Comparison of ENCODE assay signal across 6 cellular contexts in the genomic region with DNA sequence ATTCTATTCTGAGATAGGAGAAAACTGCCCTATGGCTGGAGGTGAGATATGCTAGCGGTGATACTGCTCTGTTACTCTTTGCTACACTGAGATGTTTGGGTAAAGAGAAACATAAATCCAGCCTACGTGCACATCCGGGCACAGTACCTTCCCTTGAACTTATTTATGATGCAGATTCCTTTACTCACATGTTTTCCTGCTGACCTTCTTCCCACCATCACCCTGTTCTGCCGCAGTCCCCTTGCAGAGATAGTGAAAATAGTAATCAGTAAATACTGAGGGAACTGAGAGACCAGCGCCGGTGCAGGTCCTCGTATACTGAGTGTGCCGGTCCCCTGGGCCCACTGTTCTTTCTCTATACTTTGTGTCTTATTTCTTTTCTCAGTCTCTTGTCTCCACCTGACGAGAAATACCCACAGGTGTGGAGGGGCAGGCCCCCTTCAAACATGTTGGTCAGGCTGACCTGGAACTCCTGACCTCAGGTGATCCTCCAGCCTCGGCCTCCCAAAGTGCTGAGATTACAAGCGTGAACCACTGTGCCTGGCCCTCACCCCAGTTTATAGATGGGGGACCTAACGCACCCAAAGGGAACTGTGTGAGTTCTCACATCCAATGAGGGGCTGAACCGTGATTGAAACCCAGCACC. TPM values are rescaled to one million over a fixed set of nuclear protein-coding genes. Genes with fewer than 3 reads are reported as not detected.
DNase-seq lines count a peak whose midpoint lies in the region; ATAC-seq, FAIRE-seq and TF ChIP-seq lines count a peak whose summit lies in the region.
"Not testable (repeated sequence)": the region's sequence is repeated elsewhere in the genome, so short reads cannot be mapped to it uniquely, and the experiment has no call there.

No MANE protein-coding gene starts in this region.

- BruUV-seq in GM12878 (replicated peaks; lab: Mats Ljungman, UMichigan): not testable (repeated sequence)

- TF ChIP-seq POLR2A in GM12878 (IDR thresholded peaks at IDR 0.05; ENCODE audit: low read depth, low read length); thyroid gland (IDR thresholded peaks at IDR 0.05): not testable (repeated sequence)

- H3K36me3 ChIP-seq in GM12878 (ENCODE audit: control insufficient read depth in 2 of 2, insufficient read depth in 2 of 2, low read length in 1 of 2): peaks cover 0 to 13% of the 10 kb centered on the region in 2 experiments; a peak in 2 of 4 replicates
- H3K36me3 ChIP-seq in thyroid gland: peaks cover 10 to 12% of the 10 kb centered on the region in 2 donors

- TF ChIP-seq RAD21 in GM12878 (IDR thresholded peaks at IDR 0.05; ENCODE audit: insufficient read depth, low read depth, low read length): not testable (repeated sequence)

- TF ChIP-seq EP300 in GM12878 (IDR thresholded peaks at IDR 0.05; ENCODE audit: borderline replicate concordance in 1 of 2, control insufficient read depth in 1 of 2, low read depth in 2 of 2, low read length in 2 of 2): not testable (repeated sequence)

- peak overlapping the region; percentile 40 for H3K4me3 Mint-ChIP-seq in activated CD4-positive, alpha-beta T cell treated with anti-CD3 and anti-CD28 coated beads, Interleukin-2, amount 10 ng/mL, durations not matched to agents 7 days and 5 days
- peak overlapping the region; percentile 55 to 73 (median 71) for H3K4me3 Mint-ChIP-seq in nephron

- H3K27ac ChIP-seq in GM12878 (ENCODE audit: control insufficient read depth, insufficient read depth) (peak overlapping the region; percentile 17), thyroid gland (peak overlapping the region in 2 of 3 donors; percentile 67 to 72)
- H3K27ac ChIP-seq in right cardiac atrium (ENCODE audit: low read length): not testable (repeated sequence)

- RAD21 ChIA-PET in GM12878 (lab: Charles Lee; ENCODE audit: unreplicated experiment): interaction anchor here (1.2 to 2.0 kb wide), 2 partner anchors 17 to 49 kb away, joined by 3 to 6 read pairs; a partner anchor contains a TSS

- FAIRE-seq in GM12878 (lab: Jason Lieb, UNC): peak; percentile 41

- ATAC-seq in GM12878: peak; percentile 41
- ATAC-seq in right cardiac atrium: not testable (repeated sequence)

- not testable (repeated sequence) for H3K36me3 Mint-ChIP-seq in activated CD4-positive, alpha-beta T cell treated with anti-CD3 and anti-CD28 coated beads, Interleukin-2, amount 10 ng/mL, durations not matched to agents 7 days and 5 days (ENCODE audit: low read depth); nephron (ENCODE audit: low read depth)

- DNase-seq in activated CD4-positive, alpha-beta T cell treated with anti-CD3 and anti-CD28 coated beads, Interleukin-2, amount 10 ng/mL, durations not matched to agents 7 days and 5 days; GM12878 (ENCODE audit: low read depth, low spot score); thyroid gland: not testable (repeated sequence)
- DNase-seq in right cardiac atrium: peak in 2 of 3 donors; percentile 12 to 54

- intact Hi-C loops in GM12878 (cut with micrococcal nuclease; ENCODE audit: unreplicated experiment); right cardiac atrium (cut with DNase I): not testable (repeated sequence)
- intact Hi-C loops in thyroid gland (cut with DNase I): loop anchor here (10.0 kb wide), 1 partner anchor 239 kb away; no protein-coding TSS in a partner anchor

- CTCF ChIA-PET in activated CD4-positive, alpha-beta T cell treated with anti-CD3 and anti-CD28 coated beads, Interleukin-2, amount 10 ng/mL, durations not matched to agents 7 days and 5 days (lab: Charles Lee): not testable (repeated sequence)
- CTCF ChIA-PET in GM12878 (lab: Yijun Ruan, JAX): interaction anchor here (1.6 kb wide), 1 partner anchor 17 kb away, joined by 3 read pairs; no protein-coding TSS in a partner anchor

- H3K4me3 ChIP-seq in GM08714 (ENCODE audit: low read length): peak overlapping the region; percentile 46; the same call in 1 of the 2 replicates
- peak overlapping the region; percentile 26; the same call in 1 of the 2 replicates for H3K4me3 ChIP-seq in GM12878
- not testable (repeated sequence) for H3K4me3 ChIP-seq in right cardiac atrium (ENCODE audit: low read length); thyroid gland (replicated peaks in 1 of 3)

- peak overlapping the region; percentile 88 for H3K27ac Mint-ChIP-seq in activated CD4-positive, alpha-beta T cell treated with anti-CD3 and anti-CD28 coated beads, Interleukin-2, amount 10 ng/mL, durations not matched to agents 7 days and 5 days
- H3K27ac Mint-ChIP-seq in nephron: peak overlapping the region; percentile 93 to 95 (median 94)

- TF ChIP-seq CTCF in GM12878 (IDR thresholded peaks at IDR 0.05 in 2 of 3, conservative IDR thresholded peaks at IDR 0.05 in 1 of 3; ENCODE audit: control insufficient read depth in 2 of 3, extremely low read depth in 1 of 3, insufficient read depth in 1 of 3, low read depth in 3 of 3, low read length in 3 of 3); nephron (IDR thresholded peaks at IDR 0.05; ENCODE audit: unreplicated experiment in 3 of 3); thyroid gland (IDR thresholded peaks at IDR 0.05): not testable (repeated sequence)

- 18% methylated on average over 13 of the region's 13 CpGs for WGBS in GM12878 (ENCODE audit: insufficient coverage, insufficient replicate concordance, low lambda C conversion rate, missing lambda C conversion rate)
- WGBS in right cardiac atrium: 81% methylated on average over 13 of the region's 13 CpGs
- WGBS in thyroid gland, 2 donors: 93 to 94% methylated on average over 13 of the region's 13 CpGs

- peak overlapping the region; percentile 77 for H2AFZ ChIP-seq in GM12878 (ENCODE audit: control insufficient read depth, low read depth, low read length)

- H3K4me1 ChIP-seq in GM12878 (ENCODE audit: control insufficient read depth, insufficient read depth, low read length): peaks cover 25% of the 10 kb centered on the region
- not testable (repeated sequence) for H3K4me1 ChIP-seq in right cardiac atrium (ENCODE audit: control insufficient read depth, insufficient read depth, low read length)
- H3K4me1 ChIP-seq in thyroid gland: peaks cover 32 to 39% of the 10 kb centered on the region in 2 donors

- not testable (repeated sequence) for H3K9me3 Mint-ChIP-seq in activated CD4-positive, alpha-beta T cell treated with anti-CD3 and anti-CD28 coated beads, Interleukin-2, amount 10 ng/mL, durations not matched to agents 7 days and 5 days; nephron

- H3K27me3 Mint-ChIP-seq in activated CD4-positive, alpha-beta T cell treated with anti-CD3 and anti-CD28 coated beads, Interleukin-2, amount 10 ng/mL, durations not matched to agents 7 days and 5 days; nephron (ENCODE audit: low read depth): not testable (repeated sequence)

- peak overlapping the region; percentile 80 for H3K4me2 ChIP-seq in GM12878 (ENCODE audit: control insufficient read depth, insufficient read depth)

- H3K4me1 Mint-ChIP-seq in activated CD4-positive, alpha-beta T cell treated with anti-CD3 and anti-CD28 coated beads, Interleukin-2, amount 10 ng/mL, durations not matched to agents 7 days and 5 days: peaks cover 52% of the 10 kb centered on the region
- H3K4me1 Mint-ChIP-seq in nephron: peaks cover 33% of the 10 kb centered on the region

- H3K9me3 ChIP-seq in GM12878 (replicated peaks; ENCODE audit: control insufficient read depth, insufficient read depth, low read length); right cardiac atrium (ENCODE audit: control insufficient read depth, low read length); thyroid gland: not testable (repeated sequence)

- in situ Hi-C loops in GM12878 (cut with MboI): not testable (repeated sequence)

- not testable (repeated sequence) for H3K27me3 ChIP-seq in GM12878 (replicated peaks in 1 of 2; ENCODE audit: control insufficient read depth in 2 of 2, insufficient read depth in 2 of 2, low read length in 1 of 2); right cardiac atrium (ENCODE audit: control insufficient read depth, insufficient read depth); thyroid gland

- peak overlapping the region; percentile 16; the same call in 1 of the 2 replicates for H3K9ac ChIP-seq in GM12878 (ENCODE audit: control insufficient read depth, insufficient read depth, low read length)

- SMC1A ChIA-PET in GM12878 (lab: Charles Lee; ENCODE audit: uncharacterized antibody, unreplicated experiment): not testable (repeated sequence)

- H4K20me1 ChIP-seq in GM12878 (ENCODE audit: control insufficient read depth, insufficient read depth): not testable (repeated sequence)

- POLR2A ChIA-PET in activated CD4-positive, alpha-beta T cell treated with anti-CD3 and anti-CD28 coated beads, Interleukin-2, amount 10 ng/mL, durations not matched to agents 7 days and 5 days (lab: Charles Lee): not testable (repeated sequence)
- POLR2A ChIA-PET in GM12878 (lab: Charles Lee): interaction anchor here (1.5 to 2.5 kb wide), 2 partner anchors 17 to 47 kb away, joined by 6 to 13 read pairs; a partner anchor contains a TSS

- H3K79me2 ChIP-seq in GM12878 (ENCODE audit: control insufficient read depth, insufficient read depth, low read length): peaks cover 15% of the 10 kb centered on the region

RNA-seq across cellular contexts. Expression of a gene that starts 1.4 kb away (rescaled TPM):
- total RNA-seq in activated CD4-positive, alpha-beta T cell treated with anti-CD3 and anti-CD28 coated beads, Interleukin-2, amount 10 ng/mL, durations not matched to agents 7 days and 5 days: 10 to 100 TPM; 59.1 to 62.1 TPM
- total RNA-seq in GM12878 (2013; cell fraction: nucleolus; rRNA removed): 28.9 and 34.4 TPM in 2 replicates
- total RNA-seq in GM12878 (2014; rRNA removed): 75.1 and 82.7 TPM in 2 replicates
- 25.9 and 29.3 TPM in 2 replicates for total RNA-seq in GM12878 (2014; rRNA removed; fragmentation: Illumina TruSeq; extraction: Trizol)
- total RNA-seq in GM12878 (2021): 66.7 and 67.8 TPM in 2 replicates
- polyA plus RNA-seq in GM12878 (2011; ENCODE audit: low read depth): 16.4 TPM
- 17.8 and 43.1 TPM in 2 replicates for polyA plus RNA-seq in GM12878 (2011; rRNA removed)
- polyA plus RNA-seq in GM12878 (2011; cell fraction: cytosol; rRNA removed): 88.7 and 112 TPM in 2 replicates
- 114 and 150 TPM in 2 replicates for polyA plus RNA-seq in GM12878 (2011; cell fraction: nucleus; rRNA removed)
- 35.1 and 36.8 TPM in 2 replicates for polyA plus RNA-seq in GM12878 (2012)
- 6.9 and 32.5 TPM in 2 replicates for polyA plus RNA-seq in GM12878 (2014; fragmentation: Illumina TruSeq; extraction: Trizol)
- 1 to 10 TPM in 1 of 2 experiments, under 1 TPM in 1; 0.80 to 6.3 TPM for polyA plus RNA-seq in GM12878 (2014; fragmentation: Nextera tagmentation; extraction: Ambion mirVana)
- polyA plus RNA-seq in GM12878 (2014; rRNA removed): 68.0 and 74.6 TPM in 2 replicates
- 10 to 100 TPM; 59.2 to 65.4 TPM for polyA plus RNA-seq in GM12878 (2016; fragmentation: Nextera tagmentation; extraction: Ambion mirVana)
- 43.5 and 70.6 TPM in 2 replicates for polyA minus RNA-seq in GM12878 (2011; rRNA and poly(A)+ RNA removed)
- polyA minus RNA-seq in GM12878 (2011; cell fraction: cytosol; rRNA and poly(A)+ RNA removed): 23.4 and 34.6 TPM in 2 replicates
- 16.7 and 26.3 TPM in 2 replicates for polyA minus RNA-seq in GM12878 (2011; cell fraction: nucleus; rRNA and poly(A)+ RNA removed)
- 10 to 100 TPM; 59.9 to 65.2 (median 62.8) TPM for total RNA-seq in right cardiac atrium
- 56.6 TPM for polyA plus RNA-seq in right cardiac atrium
- 100 to 1,000 TPM in 3 of 4 donors, 10 to 100 TPM in 1; 99.8 to 122 (median 116) TPM for total RNA-seq in thyroid gland

RNA-seq across cellular contexts. Expression of a gene that starts 24.6 kb away (rescaled TPM):
- total RNA-seq in activated CD4-positive, alpha-beta T cell treated with anti-CD3 and anti-CD28 coated beads, Interleukin-2, amount 10 ng/mL, durations not matched to agents 7 days and 5 days: 1,000 to 10,000 TPM; 7,183 to 8,252 TPM
- total RNA-seq in GM12878 (2013; cell fraction: nucleolus; rRNA removed): 43,172 and 44,148 TPM in 2 replicates
- total RNA-seq in GM12878 (2014; rRNA removed) (1,917 and 1,986 TPM in 2 replicates), GM12878 (2014; rRNA removed; fragmentation: Illumina TruSeq; extraction: Trizol) (2,052 and 2,660 TPM in 2 replicates), GM12878 (2021) (3,939 and 4,883 TPM in 2 replicates), right cardiac atrium (1,000 to 10,000 TPM; 3,773 to 5,353 (median 5,000) TPM), thyroid gland (over 10,000 TPM; 20,994 to 36,233 (median 26,043) TPM)
- polyA plus RNA-seq in GM12878 (2011; ENCODE audit: low read depth): 704 TPM
- polyA plus RNA-seq in GM12878 (2011; rRNA removed) (659 and 901 TPM in 2 replicates), GM12878 (2014; fragmentation: Illumina TruSeq; extraction: Trizol) (448 and 686 TPM in 2 replicates), GM12878 (2014; fragmentation: Nextera tagmentation; extraction: Ambion mirVana) (1,000 to 10,000 TPM; 1,593 to 8,160 TPM), GM12878 (2014; rRNA removed) (1,421 and 1,643 TPM in 2 replicates), GM12878 (2016; fragmentation: Nextera tagmentation; extraction: Ambion mirVana) (1,000 to 10,000 TPM; 6,201 to 6,497 TPM), right cardiac atrium (1,948 TPM)
- polyA plus RNA-seq in GM12878 (2011; cell fraction: cytosol; rRNA removed): 216 and 352 TPM in 2 replicates
- polyA plus RNA-seq in GM12878 (2011; cell fraction: nucleus; rRNA removed): 4,041 and 4,062 TPM in 2 replicates
- polyA plus RNA-seq in GM12878 (2012): 1,013 and 3,952 TPM in 2 replicates
- 2,928 and 3,606 TPM in 2 replicates for polyA minus RNA-seq in GM12878 (2011; rRNA and poly(A)+ RNA removed)
- polyA minus RNA-seq in GM12878 (2011; cell fraction: cytosol; rRNA and poly(A)+ RNA removed): 1,627 and 2,358 TPM in 2 replicates
- polyA minus RNA-seq in GM12878 (2011; cell fraction: nucleus; rRNA and poly(A)+ RNA removed): 12,181 and 12,309 TPM in 2 replicates

RNA-seq across cellular contexts. Expression of a gene that starts 34.7 kb away (rescaled TPM):
- 10 to 100 TPM; 80.2 to 92.5 TPM for total RNA-seq in activated CD4-positive, alpha-beta T cell treated with anti-CD3 and anti-CD28 coated beads, Interleukin-2, amount 10 ng/mL, durations not matched to agents 7 days and 5 days
- total RNA-seq in GM12878 (2013; cell fraction: nucleolus; rRNA removed): 8.6 and 11.6 TPM in 2 replicates
- total RNA-seq in GM12878 (2014; rRNA removed) (8.5 and 9.0 TPM in 2 replicates), GM12878 (2014; rRNA removed; fragmentation: Illumina TruSeq; extraction: Trizol) (1.2 and 2.2 TPM in 2 replicates), GM12878 (2021) (8.0 and 9.0 TPM in 2 replicates), right cardiac atrium (100 to 1,000 TPM; 128 to 161 (median 140) TPM), thyroid gland (100 to 1,000 TPM; 195 to 277 (median 222) TPM)
- 12.8 TPM for polyA plus RNA-seq in GM12878 (2011; ENCODE audit: low read depth)
- polyA plus RNA-seq in GM12878 (2011; rRNA removed) (3.1 and 7.0 TPM in 2 replicates), GM12878 (2014; fragmentation: Illumina TruSeq; extraction: Trizol) (1.00 and 2.3 TPM in 2 replicates), GM12878 (2014; fragmentation: Nextera tagmentation; extraction: Ambion mirVana) (not detected), GM12878 (2014; rRNA removed) (12.2 and 14.7 TPM in 2 replicates), GM12878 (2016; fragmentation: Nextera tagmentation; extraction: Ambion mirVana) (1 to 10 TPM; 4.0 to 5.5 TPM), right cardiac atrium (60.2 TPM)
- polyA plus RNA-seq in GM12878 (2011; cell fraction: cytosol; rRNA removed): 14.4 and 24.0 TPM in 2 replicates
- polyA plus RNA-seq in GM12878 (2011; cell fraction: nucleus; rRNA removed): 47.3 and 52.7 TPM in 2 replicates
- polyA plus RNA-seq in GM12878 (2012): 15.6 and 16.4 TPM in 2 replicates
- 3.8 and 4.7 TPM in 2 replicates for polyA minus RNA-seq in GM12878 (2011; rRNA and poly(A)+ RNA removed)
- polyA minus RNA-seq in GM12878 (2011; cell fraction: cytosol; rRNA and poly(A)+ RNA removed): 5.6 and 6.7 TPM in 2 replicates
- polyA minus RNA-seq in GM12878 (2011; cell fraction: nucleus; rRNA and poly(A)+ RNA removed): 6.6 and 12.8 TPM in 2 replicates

RNA-seq across cellular contexts. Expression of a gene that starts 46.8 kb away (rescaled TPM):
- total RNA-seq in activated CD4-positive, alpha-beta T cell treated with anti-CD3 and anti-CD28 coated beads, Interleukin-2, amount 10 ng/mL, durations not matched to agents 7 days and 5 days: 10 to 100 TPM; 32.4 to 35.4 TPM
- 31.8 and 42.8 TPM in 2 replicates for total RNA-seq in GM12878 (2013; cell fraction: nucleolus; rRNA removed)
- 71.3 and 77.0 TPM in 2 replicates for total RNA-seq in GM12878 (2014; rRNA removed)
- total RNA-seq in GM12878 (2014; rRNA removed; fragmentation: Illumina TruSeq; extraction: Trizol): 20.0 and 24.8 TPM in 2 replicates
- total RNA-seq in GM12878 (2021): 62.0 and 63.3 TPM in 2 replicates
- polyA plus RNA-seq in GM12878 (2011; ENCODE audit: low read depth): 35.6 TPM
- polyA plus RNA-seq in GM12878 (2011; rRNA removed): 13.4 and 32.2 TPM in 2 replicates
- 60.6 and 85.4 TPM in 2 replicates for polyA plus RNA-seq in GM12878 (2011; cell fraction: cytosol; rRNA removed)
- polyA plus RNA-seq in GM12878 (2011; cell fraction: nucleus; rRNA removed): 70.4 and 75.4 TPM in 2 replicates
- polyA plus RNA-seq in GM12878 (2012): 43.7 and 53.4 TPM in 2 replicates
- polyA plus RNA-seq in GM12878 (2014; fragmentation: Illumina TruSeq; extraction: Trizol): 1.2 and 7.9 TPM in 2 replicates
- polyA plus RNA-seq in GM12878 (2014; fragmentation: Nextera tagmentation; extraction: Ambion mirVana): 10 to 100 TPM; 14.8 to 48.7 TPM
- polyA plus RNA-seq in GM12878 (2014; rRNA removed): 74.8 and 79.0 TPM in 2 replicates
- 100 to 1,000 TPM; 107 to 111 TPM for polyA plus RNA-seq in GM12878 (2016; fragmentation: Nextera tagmentation; extraction: Ambion mirVana)
- 5.0 and 12.2 TPM in 2 replicates for polyA minus RNA-seq in GM12878 (2011; rRNA and poly(A)+ RNA removed)
- 5.8 and 6.9 TPM in 2 replicates for polyA minus RNA-seq in GM12878 (2011; cell fraction: cytosol; rRNA and poly(A)+ RNA removed)
- 32.3 and 48.6 TPM in 2 replicates for polyA minus RNA-seq in GM12878 (2011; cell fraction: nucleus; rRNA and poly(A)+ RNA removed)
- total RNA-seq in right cardiac atrium: 10 to 100 TPM; 32.6 to 35.3 (median 34.9) TPM
- 56.8 TPM for polyA plus RNA-seq in right cardiac atrium
- 10 to 100 TPM; 28.2 to 79.1 (median 41.3) TPM for total RNA-seq in thyroid gland

RNA-seq across cellular contexts. Expression of a gene that starts 48.9 kb away (rescaled TPM):
- 10 to 100 TPM; 34.1 to 42.1 TPM for total RNA-seq in activated CD4-positive, alpha-beta T cell treated with anti-CD3 and anti-CD28 coated beads, Interleukin-2, amount 10 ng/mL, durations not matched to agents 7 days and 5 days
- 6.1 and 7.8 TPM in 2 replicates for total RNA-seq in GM12878 (2013; cell fraction: nucleolus; rRNA removed)
- 26.2 and 32.0 TPM in 2 replicates for total RNA-seq in GM12878 (2014; rRNA removed)
- total RNA-seq in GM12878 (2014; rRNA removed; fragmentation: Illumina TruSeq; extraction: Trizol): 7.2 and 10.4 TPM in 2 replicates
- total RNA-seq in GM12878 (2021): 28.5 and 29.6 TPM in 2 replicates
- polyA plus RNA-seq in GM12878 (2011; ENCODE audit: low read depth): 4.4 TPM
- 3.6 and 8.0 TPM in 2 replicates for polyA plus RNA-seq in GM12878 (2011; rRNA removed)
- 16.4 and 28.8 TPM in 2 replicates for polyA plus RNA-seq in GM12878 (2011; cell fraction: cytosol; rRNA removed)
- polyA plus RNA-seq in GM12878 (2011; cell fraction: nucleus; rRNA removed): 29.2 and 30.4 TPM in 2 replicates
- polyA plus RNA-seq in GM12878 (2012): 11.8 and 13.3 TPM in 2 replicates
- polyA plus RNA-seq in GM12878 (2014; fragmentation: Illumina TruSeq; extraction: Trizol): 0.74 and 9.1 TPM in 2 replicates
- 1 to 10 TPM in 1 of 2 experiments, under 1 TPM in 1; 0.34 to 2.2 TPM for polyA plus RNA-seq in GM12878 (2014; fragmentation: Nextera tagmentation; extraction: Ambion mirVana)
- 36.7 and 50.7 TPM in 2 replicates for polyA plus RNA-seq in GM12878 (2014; rRNA removed)
- 10 to 100 TPM in 1 of 2 experiments, 1 to 10 TPM in 1; 2.8 to 26.6 TPM for polyA plus RNA-seq in GM12878 (2016; fragmentation: Nextera tagmentation; extraction: Ambion mirVana)
- polyA minus RNA-seq in GM12878 (2011; rRNA and poly(A)+ RNA removed): 4.4 and 9.6 TPM in 2 replicates
- polyA minus RNA-seq in GM12878 (2011; cell fraction: cytosol; rRNA and poly(A)+ RNA removed): 4.0 and 5.7 TPM in 2 replicates
- 16.1 and 24.5 TPM in 2 replicates for polyA minus RNA-seq in GM12878 (2011; cell fraction: nucleus; rRNA and poly(A)+ RNA removed)
- 10 to 100 TPM; 40.5 to 46.6 (median 45.9) TPM for total RNA-seq in right cardiac atrium
- 43.0 TPM for polyA plus RNA-seq in right cardiac atrium
- total RNA-seq in thyroid gland: 10 to 100 TPM; 26.9 to 55.5 (median 43.2) TPM

Comparison
In these comparisons a context has a peak if more than half of its experiments do, and no peak if none do; other contexts are left out.
1. RNA of a gene that starts 34.7 kb away (total RNA-seq): 195 to 277 TPM in thyroid gland, 128 to 161 TPM in right cardiac atrium and 80.2 to 92.5 TPM in activated CD4-positive, alpha-beta T cell treated with anti-CD3 and anti-CD28 coated beads, Interleukin-2, amount 10 ng/mL, durations not matched to agents 7 days and 5 days; 1.2 to 11.6 TPM in GM12878; every median in the first group is over 4 times any median in the second.